In the genomic region with DNA sequence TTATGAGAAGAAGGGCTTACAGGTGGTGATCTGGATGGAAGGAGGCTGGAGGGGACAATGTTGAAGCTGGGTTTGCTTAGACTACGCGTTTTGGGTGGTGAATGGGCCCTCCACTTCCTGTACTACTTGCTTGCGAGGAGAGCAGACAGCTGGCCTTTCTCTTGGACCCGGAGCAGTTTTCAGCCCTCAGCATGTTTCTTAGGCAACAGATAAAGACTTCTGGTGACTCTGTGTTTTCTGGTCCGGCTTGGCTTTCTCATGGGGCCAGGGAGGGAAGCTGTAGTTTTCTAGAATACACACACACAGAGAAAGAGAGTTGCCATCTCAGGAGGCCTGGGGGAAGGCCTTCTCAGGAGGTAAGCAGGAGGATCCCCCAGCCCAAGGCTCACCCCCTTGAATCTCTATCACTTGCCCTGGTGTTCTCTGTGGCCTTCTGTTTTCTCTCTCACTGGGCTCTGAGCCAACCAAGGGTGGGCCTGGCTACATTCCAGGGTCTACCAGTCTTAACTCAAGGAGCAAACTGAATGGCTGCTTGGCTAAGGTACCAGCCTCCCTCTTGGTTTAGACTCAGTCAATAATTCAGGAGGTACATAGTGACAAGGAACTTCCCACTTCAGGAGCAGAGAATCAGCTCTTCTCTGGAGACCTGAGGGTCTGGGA, we compare ENCODE assay signal across 9 cellular contexts. TPM values are rescaled to one million over a fixed set of nuclear protein-coding genes. Genes with fewer than 3 reads are reported as not detected.
A peak's percentile ranks its signal among the peaks of the same experiment; 100 is the strongest.
DNase-seq lines count a peak whose midpoint lies in the region; ATAC-seq and TF ChIP-seq lines count a peak whose summit lies in the region.
"Had no signal": no experiment of that assay in that cellular context is flagged by ENCODE, and none has a peak within 500 bp of the region (broad histone marks: within the 10 kb centered on the region; RNA-seq: fewer than 3 reads in every experiment).

No MANE protein-coding gene starts in this region.

- H2AK5ac ChIP-seq in mesenchymal stem cell (ENCODE audit: low read length, severe bottlenecking), result no peak overlapping the region

- H4K8ac ChIP-seq in mesenchymal stem cell (ENCODE audit: low read length), result no peak overlapping the region

- TF ChIP-seq CTCF in AG10803 (conservative IDR thresholded peaks at IDR 0.05; ENCODE audit: low read length) (no peak), foreskin fibroblast (IDR thresholded peaks at IDR 0.05; ENCODE audit: low read depth, low read length) (no peak)

- peak overlapping the region; percentile 63 for H4K91ac ChIP-seq in mesenchymal stem cell (ENCODE audit: low read length)

- no peak overlapping the region for H2BK120ac ChIP-seq in mesenchymal stem cell (ENCODE audit: low read depth, low read length)

- ATAC-seq in HG03139 (IDR thresholded peaks at IDR 0.05; ENCODE audit: unreplicated experiment), result no peak
- ATAC-seq in HG03097 (IDR thresholded peaks at IDR 0.05; ENCODE audit: low FRiP score, unreplicated experiment), result no peak
- ATAC-seq in HG02840 (IDR thresholded peaks at IDR 0.05; ENCODE audit: low FRiP score, unreplicated experiment), result no peak
- ATAC-seq: SK-N-SH treated with all-trans-retinoic acid at 6 μM for 48 hours had no signal

- H3K27ac ChIP-seq in KOPT-K1 (ENCODE audit: low read depth, low read length, poor library complexity, severe bottlenecking), result peak overlapping the region; percentile 45
- no peak overlapping the region for H3K27ac ChIP-seq in mesenchymal stem cell (ENCODE audit: low read length, poor library complexity, severe bottlenecking)

- peak overlapping the region in 1 of 2 experiments; percentile 18 for H3K23ac ChIP-seq in mesenchymal stem cell (ENCODE audit: low read length in 2 of 2)

- H3K4me2 ChIP-seq in mesenchymal stem cell (ENCODE audit: low read length, poor library complexity, severe bottlenecking), result no peak overlapping the region

- no peak overlapping the region for H2BK15ac ChIP-seq in mesenchymal stem cell (ENCODE audit: low read depth, poor library complexity, severe bottlenecking)

- peak overlapping the region; percentile 34 for H3K9ac ChIP-seq in mesenchymal stem cell (ENCODE audit: low read length)

- H2BK5ac ChIP-seq in mesenchymal stem cell (ENCODE audit: low read depth, low read length, poor library complexity, severe bottlenecking), result no peak overlapping the region

- H3K14ac ChIP-seq in mesenchymal stem cell (ENCODE audit: low read length in 2 of 2), result peak overlapping the region in 1 of 2 experiments; percentile 41

- no peak overlapping the region for H3K18ac ChIP-seq in mesenchymal stem cell (ENCODE audit: low read depth in 1 of 2, low read length in 2 of 2)

- WGBS in mesenchymal stem cell, result 70% methylated on average over 5 of the region's 5 CpGs

- H3K4me1 ChIP-seq in mesenchymal stem cell (ENCODE audit: control insufficient read depth, insufficient read depth, low read depth, low read length), result peaks cover 21% of the 10 kb centered on the region

- DNase-seq in AG10803 (ENCODE audit: low read depth) (peak; percentile 15), amniotic epithelial cell (ENCODE audit: low read depth) (peak; percentile 84), mesenchymal stem cell (peak; percentile 84), foreskin fibroblast (no peak)

- no peak overlapping the region for H2AFZ ChIP-seq in mesenchymal stem cell (ENCODE audit: low read depth, low read length)

- no peak overlapping the region for H2BK12ac ChIP-seq in mesenchymal stem cell (ENCODE audit: low read length in 2 of 2)

- H3K27me3 ChIP-seq in mesenchymal stem cell (ENCODE audit: control insufficient read depth in 1 of 2, insufficient read depth in 1 of 2, low read length in 2 of 2), result no peaks in the 10 kb centered on the region

- H3K36me3 ChIP-seq in KOPT-K1 (ENCODE audit: insufficient read depth, low read length), result peaks cover 18% of the 10 kb centered on the region
- peaks cover 21 to 23% of the 10 kb centered on the region in 2 experiments for H3K36me3 ChIP-seq in mesenchymal stem cell (ENCODE audit: control insufficient read depth in 1 of 2, insufficient read depth in 2 of 2, low read depth in 1 of 2, low read length in 2 of 2)

- H3K4me3 ChIP-seq in AG10803 (ENCODE audit: low read length), result no peak overlapping the region
- H3K4me3 ChIP-seq in mesenchymal stem cell (ENCODE audit: insufficient read depth in 1 of 2, low read depth in 1 of 2, low read length in 2 of 2), result peak overlapping the region in 1 of 2 experiments; percentile 60
- H3K4me3 ChIP-seq in foreskin fibroblast (ENCODE audit: low read depth in 1 of 2, low read length in 2 of 2), result no peak overlapping the region

- H3K4ac ChIP-seq in mesenchymal stem cell (ENCODE audit: low read depth in 1 of 2, low read length in 2 of 2), result no peak overlapping the region

- H3K9me3 ChIP-seq in KOPT-K1 (ENCODE audit: insufficient read depth, low read length, poor library complexity, severe bottlenecking) (no peaks in the 10 kb centered on the region), mesenchymal stem cell (ENCODE audit: control insufficient read depth, low read length) (no peaks in the 10 kb centered on the region)

- H3K79me1 ChIP-seq in mesenchymal stem cell (replicated peaks; ENCODE audit: low read length, poor library complexity, severe bottlenecking), result peaks cover 39% of the 10 kb centered on the region

RNA-seq across cellular contexts. Expression of a gene that starts 2.4 kb away (rescaled TPM):
- polyA plus RNA-seq in mesenchymal stem cell (2013, experiment 1 of 2), result 49.7 TPM
- 48.2 TPM for polyA plus RNA-seq in mesenchymal stem cell (2013, experiment 2 of 2)

RNA-seq across cellular contexts. Expression of a gene that starts 2.5 kb away (rescaled TPM):
- polyA plus RNA-seq in mesenchymal stem cell (2013, experiment 1 of 2), result 0.15 TPM
- 0.23 TPM for polyA plus RNA-seq in mesenchymal stem cell (2013, experiment 2 of 2)

RNA-seq across cellular contexts. Expression of a gene that starts 21.1 kb away (rescaled TPM):
- polyA plus RNA-seq in mesenchymal stem cell (2013, experiment 1 of 2), result 28.0 TPM
- polyA plus RNA-seq in mesenchymal stem cell (2013, experiment 2 of 2), result 26.7 TPM

RNA-seq across cellular contexts. Expression of a gene that starts 27.0 kb away (rescaled TPM):
- polyA plus RNA-seq in mesenchymal stem cell (2013, experiment 1 of 2), result not detected
- polyA plus RNA-seq in mesenchymal stem cell (2013, experiment 2 of 2), result not detected

RNA-seq across cellular contexts. Expression of a gene that starts 43.1 kb away (rescaled TPM):
- 94.6 TPM for polyA plus RNA-seq in mesenchymal stem cell (2013, experiment 1 of 2)
- polyA plus RNA-seq in mesenchymal stem cell (2013, experiment 2 of 2), result 98.2 TPM

Comparison
In these comparisons a context has a peak if more than half of its experiments do, and no peak if none do; other contexts are left out.
1. DNase-seq: peak in AG10803 (single experiment), amniotic epithelial cell (single experiment) and mesenchymal stem cell (single experiment); none in foreskin fibroblast (0 of 2).